8 cellular contexts compared by ENCODE assay signal in the genomic region with DNA sequence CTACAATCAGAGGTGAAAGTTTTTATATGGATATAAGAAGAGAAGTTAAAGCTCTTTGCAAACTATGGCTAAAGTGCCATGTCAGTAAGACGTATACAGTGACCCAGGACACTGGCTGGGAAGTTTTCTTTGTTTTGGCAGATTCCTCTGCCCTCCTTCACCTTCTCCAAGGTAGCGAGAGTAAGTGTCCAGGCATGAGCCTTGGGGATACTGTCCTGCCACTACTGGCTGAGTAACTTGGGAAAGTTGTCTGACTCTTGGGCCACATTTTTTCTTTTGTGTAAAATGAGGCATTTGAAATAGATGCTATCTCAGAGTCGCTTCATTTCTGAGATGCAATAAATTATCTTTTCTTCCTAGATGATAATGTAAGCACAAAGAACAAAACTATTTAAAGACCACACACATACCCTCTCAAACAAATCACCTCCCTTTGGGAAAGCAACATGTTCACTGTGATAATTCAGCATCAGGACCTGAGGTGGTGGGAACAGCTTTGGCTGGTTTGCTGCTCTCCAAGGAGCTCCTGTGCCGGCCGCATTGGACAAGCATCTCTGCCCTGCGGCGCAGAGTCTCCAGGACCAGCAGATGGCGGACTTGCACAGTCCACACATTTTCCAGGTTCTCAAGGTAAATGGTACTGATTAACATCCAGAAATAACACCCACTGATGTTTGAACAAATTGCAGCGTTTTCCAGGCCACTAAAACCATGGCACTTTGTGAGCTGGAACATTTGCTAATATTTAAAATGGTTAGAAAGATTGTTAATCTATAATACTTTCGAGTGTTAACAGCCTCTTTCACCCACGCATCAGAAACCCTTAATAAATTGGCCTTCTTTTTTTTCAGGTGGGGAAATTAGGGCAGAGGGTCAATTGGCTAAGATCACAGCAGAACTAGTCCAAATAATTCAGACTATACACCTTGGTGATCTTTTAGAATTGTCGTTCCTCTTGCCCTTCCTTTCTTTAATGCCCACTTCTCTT.
A peak's percentile ranks its signal among the peaks of the same experiment; 100 is the strongest.
DNase-seq lines count a peak whose midpoint lies in the region; ATAC-seq and TF ChIP-seq lines count a peak whose summit lies in the region.

No MANE protein-coding gene starts in this region.

- H3K27me3 ChIP-seq in heart left ventricle = peaks cover 0 to 36% (median 4%) of the 10 kb centered on the region in 9 donors

- peaks cover 26% of the 10 kb centered on the region for H3K27me3 Mint-ChIP-seq in activated T-helper 2 cell treated with anti-CD3 and anti-CD28 coated beads, Interferon-gamma antibody, Interleukin-2, Interleukin-4, amounts not matched to agents 10 μg/mL and 5 μg/mL and 100 μg/mL, durations not matched to agents 14 hours and 24 hours and 36 hours (ENCODE audit: low read depth)

- no peak overlapping the region for H3K27ac Mint-ChIP-seq in activated T-helper 2 cell treated with anti-CD3 and anti-CD28 coated beads, Interferon-gamma antibody, Interleukin-2, Interleukin-4, amounts not matched to agents 10 μg/mL and 5 μg/mL and 100 μg/mL, durations not matched to agents 14 hours and 24 hours and 36 hours

- H3K27ac ChIP-seq in heart left ventricle = no peak overlapping the region

- H3K4me1 ChIP-seq in heart left ventricle = peaks cover 0 to 4% (median 0%) of the 10 kb centered on the region in 12 donors

- no peaks in the 10 kb centered on the region for H3K9me3 Mint-ChIP-seq in activated T-helper 2 cell treated with anti-CD3 and anti-CD28 coated beads, Interferon-gamma antibody, Interleukin-2, Interleukin-4, amounts not matched to agents 10 μg/mL and 5 μg/mL and 100 μg/mL, durations not matched to agents 14 hours and 24 hours and 36 hours

- no peak for TF ChIP-seq POLR2A in heart left ventricle (IDR thresholded peaks at IDR 0.05)

- no peak overlapping the region for H3K4me3 Mint-ChIP-seq in activated T-helper 2 cell treated with anti-CD3 and anti-CD28 coated beads, Interferon-gamma antibody, Interleukin-2, Interleukin-4, amounts not matched to agents 10 μg/mL and 5 μg/mL and 100 μg/mL, durations not matched to agents 14 hours and 24 hours and 36 hours (ENCODE audit: low read depth)

- TF ChIP-seq CTCF in AG09309 (IDR thresholded peaks at IDR 0.05; ENCODE audit: control insufficient read depth, insufficient read depth, low read depth, low read length, missing control alignments) (peak; percentile 84), heart left ventricle (IDR thresholded peaks at IDR 0.05) (peak in 11 of 12 donors; percentile 27 to 63 (median 43)), retinal pigment epithelial cell (conservative IDR thresholded peaks at IDR 0.05; ENCODE audit: low read depth, low read length) (peak; percentile 96)

- no peaks in the 10 kb centered on the region for H3K36me3 ChIP-seq in heart left ventricle

- peak; percentile 17 for DNase-seq in AG09309 (ENCODE audit: low read depth)
- DNase-seq in NCI-H460 (ENCODE audit: extremely low read depth, low read depth) = peak; percentile 62
- peak; percentile 14 for DNase-seq in activated T-helper 2 cell treated with anti-CD3 and anti-CD28 coated beads, Interferon-gamma antibody, Interleukin-2, Interleukin-4, amounts not matched to agents 10 μg/mL and 5 μg/mL and 100 μg/mL, durations not matched to agents 14 hours and 24 hours and 36 hours (ENCODE audit: low spot score)
- peak in 4 of 5 donors; percentile 18 to 63 (median 37) for DNase-seq in heart left ventricle
- DNase-seq in retinal pigment epithelial cell (ENCODE audit: low read depth) = peak; percentile 48

- H3K4me1 Mint-ChIP-seq in activated T-helper 2 cell treated with anti-CD3 and anti-CD28 coated beads, Interferon-gamma antibody, Interleukin-2, Interleukin-4, amounts not matched to agents 10 μg/mL and 5 μg/mL and 100 μg/mL, durations not matched to agents 14 hours and 24 hours and 36 hours (ENCODE audit: low read depth) = peaks cover 1% of the 10 kb centered on the region

- WGBS in heart left ventricle, 4 donors = 35 to 36% (median 36%) methylated on average over 12 of the region's 12 CpGs

- H3K9me3 ChIP-seq in heart left ventricle = no peaks in the 10 kb centered on the region

- ATAC-seq in GM18868 (IDR thresholded peaks at IDR 0.05; ENCODE audit: unreplicated experiment) = peak; percentile 50
- peak; percentile 61 for ATAC-seq in HG03432 (IDR thresholded peaks at IDR 0.05; ENCODE audit: unreplicated experiment)
- peak in 3 of 4 donors; percentile 60 to 66 (median 64) for ATAC-seq in heart left ventricle
- ATAC-seq in GM21526 (IDR thresholded peaks at IDR 0.05; ENCODE audit: low FRiP score, unreplicated experiment) = no peak

- H3K4me3 ChIP-seq in AG09309 (ENCODE audit: control insufficient read depth, low read depth, low read length) (no peak overlapping the region), heart left ventricle (no peak overlapping the region), retinal pigment epithelial cell (ENCODE audit: low read length) (no peak overlapping the region)

- no peaks in the 10 kb centered on the region for H3K36me3 Mint-ChIP-seq in activated T-helper 2 cell treated with anti-CD3 and anti-CD28 coated beads, Interferon-gamma antibody, Interleukin-2, Interleukin-4, amounts not matched to agents 10 μg/mL and 5 μg/mL and 100 μg/mL, durations not matched to agents 14 hours and 24 hours and 36 hours (ENCODE audit: low read depth)

- intact Hi-C loops in activated T-helper 2 cell treated with anti-CD3 and anti-CD28 coated beads, Interferon-gamma antibody, Interleukin-2, Interleukin-4, amounts not matched to agents 10 μg/mL and 5 μg/mL and 100 μg/mL, durations not matched to agents 14 hours and 24 hours and 36 hours (cut with micrococcal nuclease) = loop anchor here (2.0 to 5.0 kb wide), 2 partner anchors 486 to 537 kb away; no protein-coding TSS in a partner anchor
- intact Hi-C loops in heart left ventricle (cut with DNase I) = loop anchor here in 7 of 10 donors (5.0 to 10.0 kb wide), 5 partner anchors 302 to 534 kb away; no protein-coding TSS in a partner anchor

Comparison
In these comparisons a context has a peak if more than half of its experiments do, and no peak if none do; other contexts are left out.
1. CTCF ChIP-seq: peak in every context shown above with its lines; median percentile 96 in retinal pigment epithelial cell; 84 in AG09309; 43 in heart left ventricle.